21 cellular contexts compared by ENCODE assay signal in genomic region chr6:51936536-51936935, GRCh38.
A peak's percentile ranks its signal among the peaks of the same experiment; 100 is the strongest.
DNase-seq lines count a peak whose midpoint lies in the region; ATAC-seq, FAIRE-seq and TF ChIP-seq lines count a peak whose summit lies in the region.
"Had no signal": no experiment of that assay in that cellular context is flagged by ENCODE, and none has a peak within 500 bp of the region (broad histone marks: within the 10 kb centered on the region; RNA-seq: fewer than 3 reads in every experiment).

No MANE protein-coding gene starts in this region.

- ATAC-seq in GM21390 (IDR thresholded peaks at IDR 0.05; ENCODE audit: unreplicated experiment), result no peak
- ATAC-seq: A549, K562 had no signal

- no peaks in the 10 kb centered on the region for H3K9me3 Mint-ChIP-seq in activated T-helper 2 cell treated with anti-CD3 and anti-CD28 coated beads, Interferon-gamma antibody, Interleukin-2, Interleukin-4, amounts not matched to agents 10 μg/mL and 5 μg/mL and 100 μg/mL, durations not matched to agents 14 hours and 24 hours and 36 hours
- H3K9me3 Mint-ChIP-seq: CD4-positive, alpha-beta memory T cell had no signal

- no peak for DNase-seq in hepatocyte (ENCODE audit: low spot score)
- peak; percentile 69 for DNase-seq in kidney tubule cell (ENCODE audit: low spot score)
- DNase-seq in small intestine, result peak; percentile 44
- DNase-seq in activated T-helper 2 cell treated with anti-CD3 and anti-CD28 coated beads, Interferon-gamma antibody, Interleukin-2, Interleukin-4, amounts not matched to agents 10 μg/mL and 5 μg/mL and 100 μg/mL, durations not matched to agents 14 hours and 24 hours and 36 hours (ENCODE audit: low spot score), result no peak
- no peak for DNase-seq in HCEC 1CT
- no peak for DNase-seq in NCI-H2227 treated with DMSO at 0.1 percent for 48 hours (lab: John Stamatoyannopoulos, UW)
- DNase-seq: BE2C; CD4-positive, alpha-beta memory T cell; DMS153; DND-41; GDM1; GM23248; H7; HFFc6 had no signal

- no peak overlapping the region for H2AFZ ChIP-seq in hepatocyte
- H2AFZ ChIP-seq: GM23248 had no signal

- H3K4me3 ChIP-seq in HUES6 (ENCODE audit: low read depth, low read length), result no peak overlapping the region; the same call in 1 of the 2 replicates
- H3K4me3 ChIP-seq in hepatocyte, result no peak overlapping the region
- no peak overlapping the region for H3K4me3 ChIP-seq in small intestine (ENCODE audit: low read depth in 1 of 2, low read length in 2 of 2)
- H3K4me3 ChIP-seq: A549, GM23248, K562 had no signal

- H3K27me3 ChIP-seq in HUES6 (ENCODE audit: control insufficient read depth, insufficient read depth, low read length) (no peaks in the 10 kb centered on the region), hepatocyte (no peaks in the 10 kb centered on the region), small intestine (ENCODE audit: control insufficient read depth in 2 of 2, insufficient read depth in 2 of 2, low read length in 2 of 2) (no peaks in the 10 kb centered on the region)
- H3K27me3 ChIP-seq: BE2C had no signal

- no peaks in the 10 kb centered on the region for H4K20me1 ChIP-seq in hepatocyte (ENCODE audit: insufficient read depth, poor library complexity, severe bottlenecking)

- H3K79me2 ChIP-seq in hepatocyte, result no peaks in the 10 kb centered on the region

- H3K9ac ChIP-seq in HUES6 (ENCODE audit: low read length), result no peak overlapping the region
- H3K9ac ChIP-seq: GM23248 had no signal

- H3K9me3 ChIP-seq in HUES6 (ENCODE audit: control insufficient read depth, insufficient read depth, low read depth, low read length) (no peaks in the 10 kb centered on the region), hepatocyte (ENCODE audit: low read depth) (no peaks in the 10 kb centered on the region), small intestine (ENCODE audit: control insufficient read depth, low read depth) (no peaks in the 10 kb centered on the region)
- H3K9me3 ChIP-seq: A549, BE2C had no signal

- H3K27me3 Mint-ChIP-seq in activated T-helper 2 cell treated with anti-CD3 and anti-CD28 coated beads, Interferon-gamma antibody, Interleukin-2, Interleukin-4, amounts not matched to agents 10 μg/mL and 5 μg/mL and 100 μg/mL, durations not matched to agents 14 hours and 24 hours and 36 hours (ENCODE audit: low read depth), result no peaks in the 10 kb centered on the region
- H3K27me3 Mint-ChIP-seq: CD4-positive, alpha-beta memory T cell had no signal

- no peak overlapping the region for H3K27ac Mint-ChIP-seq in activated T-helper 2 cell treated with anti-CD3 and anti-CD28 coated beads, Interferon-gamma antibody, Interleukin-2, Interleukin-4, amounts not matched to agents 10 μg/mL and 5 μg/mL and 100 μg/mL, durations not matched to agents 14 hours and 24 hours and 36 hours
- H3K27ac Mint-ChIP-seq: CD4-positive, alpha-beta memory T cell; HFFc6 had no signal

- TF ChIP-seq CTCF in hepatocyte (IDR thresholded peaks at IDR 0.05; ENCODE audit: poor library complexity), result no peak

- WGBS in hepatocyte (ENCODE audit: low lambda C conversion rate, missing lambda C conversion rate), result 39% methylated on average over 4 of the region's 4 CpGs
- 8 to 41% (median 36%) methylated on average over 4 of the region's 4 CpGs for WGBS in small intestine, 3 donors

- H3K27ac ChIP-seq in HUES6 (ENCODE audit: low read depth, low read length) (0 out of 2 replicates have a peak overlapping the region, but pooled peaks have one; percentile 5), hepatocyte (peak overlapping the region; percentile 68), small intestine (ENCODE audit: low read depth in 1 of 2, low read length in 1 of 2) (peak overlapping the region in 1 of 2 donors; percentile 64)
- H3K27ac ChIP-seq: A549, C4-2B, GM23248 had no signal

- peak overlapping the region; percentile 26 for H3K4me2 ChIP-seq in hepatocyte
- H3K4me2 ChIP-seq: A549 had no signal

- H3K36me3 ChIP-seq in HUES6 (ENCODE audit: control insufficient read depth, insufficient read depth, low read length) (no peaks in the 10 kb centered on the region), hepatocyte (replicated peaks; ENCODE audit: insufficient read depth, low read depth) (no peaks in the 10 kb centered on the region), small intestine (ENCODE audit: control insufficient read depth in 2 of 2, insufficient read depth in 2 of 2, low read length in 2 of 2) (no peaks in the 10 kb centered on the region)
- H3K36me3 ChIP-seq: BE2C had no signal

- no peak overlapping the region for H3K4me3 Mint-ChIP-seq in activated T-helper 2 cell treated with anti-CD3 and anti-CD28 coated beads, Interferon-gamma antibody, Interleukin-2, Interleukin-4, amounts not matched to agents 10 μg/mL and 5 μg/mL and 100 μg/mL, durations not matched to agents 14 hours and 24 hours and 36 hours (ENCODE audit: low read depth)
- H3K4me3 Mint-ChIP-seq: CD4-positive, alpha-beta memory T cell; HFFc6 had no signal

- no peaks in the 10 kb centered on the region for H3K36me3 Mint-ChIP-seq in activated T-helper 2 cell treated with anti-CD3 and anti-CD28 coated beads, Interferon-gamma antibody, Interleukin-2, Interleukin-4, amounts not matched to agents 10 μg/mL and 5 μg/mL and 100 μg/mL, durations not matched to agents 14 hours and 24 hours and 36 hours (ENCODE audit: low read depth)
- H3K36me3 Mint-ChIP-seq: CD4-positive, alpha-beta memory T cell had no signal

- intact Hi-C loops in activated T-helper 2 cell treated with anti-CD3 and anti-CD28 coated beads, Interferon-gamma antibody, Interleukin-2, Interleukin-4, amounts not matched to agents 10 μg/mL and 5 μg/mL and 100 μg/mL, durations not matched to agents 14 hours and 24 hours and 36 hours (cut with micrococcal nuclease), result no loop called here

- FAIRE-seq in small intestine (lab: Jason Lieb, UNC), result no peak
- FAIRE-seq: A549, D721Med, GM12892, K562 had no signal

- 0 out of 2 replicates have a peak, but pooled peaks cover 12% of the 10 kb centered on the region for H3K4me1 ChIP-seq in HUES6 (ENCODE audit: control insufficient read depth, insufficient read depth, low read length)
- peaks cover 17% of the 10 kb centered on the region for H3K4me1 ChIP-seq in hepatocyte (ENCODE audit: insufficient read depth)
- peaks cover 0 to 3% of the 10 kb centered on the region in 2 donors for H3K4me1 ChIP-seq in small intestine (ENCODE audit: control insufficient read depth in 2 of 2, insufficient read depth in 1 of 2, low read depth in 1 of 2, low read length in 1 of 2)
- H3K4me1 ChIP-seq: A549, BE2C had no signal

- H3K4me1 Mint-ChIP-seq in activated T-helper 2 cell treated with anti-CD3 and anti-CD28 coated beads, Interferon-gamma antibody, Interleukin-2, Interleukin-4, amounts not matched to agents 10 μg/mL and 5 μg/mL and 100 μg/mL, durations not matched to agents 14 hours and 24 hours and 36 hours (ENCODE audit: low read depth), result no peaks in the 10 kb centered on the region
- H3K4me1 Mint-ChIP-seq: CD4-positive, alpha-beta memory T cell had no signal

- no peaks in the 10 kb centered on the region for H3K9me2 ChIP-seq in hepatocyte (replicated peaks; ENCODE audit: insufficient read depth)

Comparison
In these comparisons a context has a peak if more than half of its experiments do, and no peak if none do; other contexts are left out.
1. DNase-seq: peak in kidney tubule cell (single experiment) and small intestine (single experiment); none in hepatocyte (single experiment), activated T-helper 2 cell treated with anti-CD3 and anti-CD28 coated beads, Interferon-gamma antibody, Interleukin-2, Interleukin-4, amounts not matched to agents 10 μg/mL and 5 μg/mL and 100 μg/mL, durations not matched to agents 14 hours and 24 hours and 36 hours (single experiment), HCEC 1CT (single experiment) and NCI-H2227 treated with DMSO at 0.1 percent for 48 hours (single experiment).